ENCODE assay signal across 11 cellular contexts in genomic region chrX:108036298-108036973, GRCh38. TPM values are rescaled to one million over a fixed set of nuclear protein-coding genes. Genes with fewer than 3 reads are reported as not detected.
DNase-seq lines count a peak whose midpoint lies in the region; ATAC-seq and TF ChIP-seq lines count a peak whose summit lies in the region.
"Had no signal": no experiment of that assay in that cellular context is flagged by ENCODE, and none has a peak within 500 bp of the region (broad histone marks: within the 10 kb centered on the region; RNA-seq: fewer than 3 reads in every experiment).

No MANE protein-coding gene starts in this region.

- no peaks in the 10 kb centered on the region for H3K36me3 Mint-ChIP-seq in type B pancreatic cell

- DNase-seq in SIG-M5 treated with dmso at 0.1 percent for 504 hours (lab: John Stamatoyannopoulos, UW; ENCODE audit: unreplicated experiment) (peak; percentile 73), SIG-M5 (lab: John Stamatoyannopoulos, UW) (no peak), RWPE2 (ENCODE audit: low spot score) (no peak), hepatic stellate cell (ENCODE audit: low spot score) (peak; percentile 28), type B pancreatic cell (ENCODE audit: extremely low spot score, unreplicated experiment) (no peak), OCI-M2 (lab: John Stamatoyannopoulos, UW; ENCODE audit: unreplicated experiment) (no peak), NCI-H2171 treated with DMSO at 0.1 percent for 48 hours (lab: John Stamatoyannopoulos, UW) (no peak), cerebellum (ENCODE audit: low spot score) (no peak)
- DNase-seq: activated gamma-delta T cell, NCI-H1105 treated with DMSO at 0.1 percent for 48 hours, T-helper 17 cell had no signal

- H3K4me1 Mint-ChIP-seq in type B pancreatic cell (ENCODE audit: unreplicated experiment): no peaks in the 10 kb centered on the region

- peak overlapping the region; percentile 55 for H3K27ac ChIP-seq in RWPE2 (ENCODE audit: poor library complexity, severe bottlenecking)

- H3K27ac Mint-ChIP-seq in type B pancreatic cell: peak overlapping the region; percentile 78
- H3K27ac Mint-ChIP-seq: T-helper 17 cell had no signal

- no peaks in the 10 kb centered on the region for H3K27me3 Mint-ChIP-seq in type B pancreatic cell
- H3K27me3 Mint-ChIP-seq: T-helper 17 cell had no signal

- ATAC-seq in RWPE2 (ENCODE audit: low read depth): peak; percentile 100
- ATAC-seq: T-helper 17 cell had no signal

- H3K4me3 Mint-ChIP-seq in type B pancreatic cell: no peak overlapping the region
- H3K4me3 Mint-ChIP-seq: T-helper 17 cell had no signal

- H3K4me3 ChIP-seq in RWPE2 (ENCODE audit: severe bottlenecking): no peak overlapping the region

- H3K9me3 Mint-ChIP-seq in type B pancreatic cell: no peaks in the 10 kb centered on the region

- TF ChIP-seq CTCF in RWPE2 (IDR thresholded peaks at IDR 0.05; ENCODE audit: poor library complexity, severe bottlenecking) (no peak), type B pancreatic cell (conservative IDR thresholded peaks at IDR 0.05) (no peak)

- peaks cover 13% of the 10 kb centered on the region for H3K4me1 ChIP-seq in RWPE2 (ENCODE audit: insufficient read depth, poor library complexity, severe bottlenecking)

- H3K27me3 ChIP-seq in RWPE2 (ENCODE audit: insufficient read depth, poor library complexity, severe bottlenecking): no peaks in the 10 kb centered on the region

- H3K9me3 ChIP-seq in RWPE2 (ENCODE audit: severe bottlenecking): no peaks in the 10 kb centered on the region

- no peaks in the 10 kb centered on the region for H3K36me3 ChIP-seq in RWPE2 (ENCODE audit: low read depth)

RNA-seq across cellular contexts. Expression of gene VSIG1, which starts 8.4 kb away (rescaled TPM):
- 33.2 and 71.0 TPM in 2 replicates for total RNA-seq in type B pancreatic cell (ENCODE audit: low replicate concordance)
- 0.45 TPM for total RNA-seq in cerebellum

RNA-seq across cellular contexts. Expression of gene TEX13B, which starts 54.3 kb away (rescaled TPM):
- total RNA-seq in type B pancreatic cell (ENCODE audit: low replicate concordance) (not detected in 2 replicates), cerebellum (not detected)
- total RNA-seq: T-helper 17 cell had no signal

RNA-seq across cellular contexts. Expression of gene PSMD10, which starts 54.9 kb away (rescaled TPM):
- total RNA-seq in type B pancreatic cell (ENCODE audit: low replicate concordance): 88.3 and 96.8 TPM in 2 replicates
- 53.2 TPM for total RNA-seq in cerebellum

RNA-seq across cellular contexts. Expression of gene ATG4A, which starts 55.1 kb away (rescaled TPM):
- total RNA-seq in type B pancreatic cell (ENCODE audit: low replicate concordance) (11.5 and 14.8 TPM in 2 replicates), cerebellum (6.3 TPM)

Comparison
In these comparisons a context has a peak if more than half of its experiments do, and no peak if none do; other contexts are left out.
1. DNase-seq: peak in SIG-M5 treated with dmso at 0.1 percent for 504 hours (single experiment) and hepatic stellate cell (single experiment); none in SIG-M5 (single experiment), RWPE2 (single experiment), type B pancreatic cell (single experiment), OCI-M2 (single experiment), NCI-H2171 treated with DMSO at 0.1 percent for 48 hours (single experiment) and cerebellum (single experiment).
2. RNA of gene VSIG1, which starts 8.4 kb away (total RNA-seq): 33.2 to 71.0 TPM in type B pancreatic cell; 0.45 TPM in cerebellum (single experiment); every median in the first group is over 10 times any median in the second.